Comparison of ENCODE assay signal across 13 cellular contexts in genomic region chr10:75606203-75606779, GRCh38.
DNase-seq lines count a peak whose midpoint lies in the region; ATAC-seq and TF ChIP-seq lines count a peak whose summit lies in the region.
"Had no signal": no experiment of that assay in that cellular context is flagged by ENCODE, and none has a peak within 500 bp of the region (broad histone marks: within the 10 kb centered on the region; RNA-seq: fewer than 3 reads in every experiment).

No MANE protein-coding gene starts in this region.

- DNase-seq in astrocyte of the hippocampus (ENCODE audit: low read depth, low spot score), result peak; percentile 32
- DNase-seq in medulla oblongata (ENCODE audit: extremely low spot score), result no peak
- DNase-seq in activated CD4-positive, alpha-beta T cell treated with anti-CD3 and anti-CD28 coated beads, Interleukin-2, amount 50 U/mL, for 1 hour, result no peak
- no peak for DNase-seq in gastrocnemius medialis
- no peak for DNase-seq in NOMO-1 treated with DMSO at 0.1 percent for 48 hours (lab: John Stamatoyannopoulos, UW; ENCODE audit: unreplicated experiment)
- DNase-seq: caudate nucleus, GM23248, Kasumi-1, ovary, testis had no signal

- no peaks in the 10 kb centered on the region for H3K36me3 ChIP-seq in gastrocnemius medialis
- H3K36me3 ChIP-seq: ovary had no signal

- TF ChIP-seq POLR2A in gastrocnemius medialis (IDR thresholded peaks at IDR 0.05), result no peak

- intact Hi-C loops in gastrocnemius medialis (cut with DNase I; ENCODE audit: low total_unique reads), result no loop called here

- H3K4me3 ChIP-seq in gastrocnemius medialis, result no peak overlapping the region
- H3K4me3 ChIP-seq: GM23248, ovary, testis had no signal

- no peak overlapping the region for H3K27ac ChIP-seq in gastrocnemius medialis
- H3K27ac ChIP-seq: GM23248, ovary, testis had no signal

- TF ChIP-seq CTCF in gastrocnemius medialis (IDR thresholded peaks at IDR 0.05 in 4 of 5, conservative IDR thresholded peaks at IDR 0.05 in 1 of 5), result no peak

- H3K9me3 ChIP-seq in gastrocnemius medialis, result no peaks in the 10 kb centered on the region
- H3K9me3 ChIP-seq: ovary, testis had no signal

- peak; percentile 71 for ATAC-seq in GM18498 (IDR thresholded peaks at IDR 0.05; ENCODE audit: unreplicated experiment)
- peak; percentile 69 for ATAC-seq in GM19452 (IDR thresholded peaks at IDR 0.05; ENCODE audit: unreplicated experiment)
- peak; percentile 68 for ATAC-seq in HG02970 (IDR thresholded peaks at IDR 0.05; ENCODE audit: low FRiP score, unreplicated experiment)
- no peak for ATAC-seq in gastrocnemius medialis

- peaks cover 6 to 7% of the 10 kb centered on the region in 2 donors for H3K4me1 ChIP-seq in gastrocnemius medialis

- H3K27me3 ChIP-seq in gastrocnemius medialis, result no peaks in the 10 kb centered on the region
- H3K27me3 ChIP-seq: ovary, testis had no signal

- in situ Hi-C loops in gastrocnemius medialis (cut with MboI; ENCODE audit: low sequenced_read_pairs in 4 of 4), result no loop called here

Comparison
In these comparisons a context has a peak if more than half of its experiments do, and no peak if none do; other contexts are left out.
1. ATAC-seq: peak in GM18498 (single experiment), GM19452 (single experiment) and HG02970 (single experiment); none in gastrocnemius medialis (0 of 2).